9 cellular contexts compared by ENCODE assay signal in the genomic region with DNA sequence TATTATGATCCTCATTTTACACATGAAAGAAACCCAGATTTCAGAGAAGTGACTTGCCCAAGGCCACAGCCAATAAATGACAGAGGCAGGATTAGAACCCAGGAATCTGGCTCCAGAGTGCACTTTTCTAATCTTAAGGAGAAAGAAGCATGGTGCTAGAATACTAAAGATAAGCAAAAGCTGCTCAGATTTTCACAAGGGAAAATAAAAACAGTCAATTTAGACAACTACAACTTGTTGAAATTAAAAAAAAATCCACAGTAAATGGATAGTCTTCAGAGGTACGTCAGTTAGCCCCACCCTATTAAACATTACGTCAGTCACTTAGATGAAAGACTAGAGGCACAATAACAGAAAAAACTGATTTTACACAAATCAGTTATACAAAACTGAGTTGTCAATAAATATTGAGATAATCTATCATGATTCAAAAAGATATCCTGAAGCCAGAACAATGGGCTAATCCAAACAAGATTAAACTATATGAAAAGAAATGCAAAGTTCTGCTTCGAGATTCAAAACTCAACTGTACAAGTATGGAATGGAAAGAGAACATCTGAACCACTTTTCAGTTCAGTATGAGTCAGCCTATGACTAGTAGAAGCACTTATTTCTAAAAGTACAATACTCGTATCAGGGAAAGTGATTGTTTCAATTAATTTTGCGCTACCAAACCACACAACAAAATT. TPM values are rescaled to one million over a fixed set of nuclear protein-coding genes. Genes with fewer than 3 reads are reported as not detected.
DNase-seq lines count a peak whose midpoint lies in the region; ATAC-seq and TF ChIP-seq lines count a peak whose summit lies in the region.
"Had no signal": no experiment of that assay in that cellular context is flagged by ENCODE, and none has a peak within 500 bp of the region (broad histone marks: within the 10 kb centered on the region; RNA-seq: fewer than 3 reads in every experiment).

No MANE protein-coding gene starts in this region.

- no peaks in the 10 kb centered on the region for H3K36me3 Mint-ChIP-seq in glutamatergic neuron (ENCODE audit: unreplicated experiment)

- no peak for TF ChIP-seq CTCF in glutamatergic neuron (IDR thresholded peaks at IDR 0.05; ENCODE audit: partially characterized antibody, unreplicated experiment)

- H3K4me1 ChIP-seq in skeletal muscle tissue (ENCODE audit: control insufficient read depth in 3 of 3, insufficient read depth in 3 of 3, low read length in 3 of 3) = peaks cover 27 to 47% (median 41%) of the 10 kb centered on the region in 3 donors

- H3K36me3 ChIP-seq in skeletal muscle tissue (ENCODE audit: control insufficient read depth in 3 of 3, insufficient read depth in 3 of 3, low read length in 3 of 3) = peaks cover 0 to 3% (median 0%) of the 10 kb centered on the region in 3 donors
- H3K36me3 ChIP-seq: neutrophil had no signal

- ATAC-seq in GM18502 (IDR thresholded peaks at IDR 0.05; ENCODE audit: poor library complexity, unreplicated experiment) (peak; percentile 86), HG02571 (IDR thresholded peaks at IDR 0.05; ENCODE audit: unreplicated experiment) (peak; percentile 79)

- H3K4me1 Mint-ChIP-seq in glutamatergic neuron (ENCODE audit: low read depth, unreplicated experiment) = peaks cover 3% of the 10 kb centered on the region

- H3K9me3 Mint-ChIP-seq in glutamatergic neuron (ENCODE audit: unreplicated experiment) = no peaks in the 10 kb centered on the region

- no peaks in the 10 kb centered on the region for H3K27me3 ChIP-seq in skeletal muscle tissue (ENCODE audit: control insufficient read depth in 3 of 3, insufficient read depth in 3 of 3, low read length in 3 of 3)
- H3K27me3 ChIP-seq: neutrophil had no signal

- no peak overlapping the region for H3K4me3 Mint-ChIP-seq in glutamatergic neuron (ENCODE audit: unreplicated experiment)

- no peak overlapping the region for H3K27ac Mint-ChIP-seq in glutamatergic neuron (ENCODE audit: unreplicated experiment)

- H3K9me3 ChIP-seq in skeletal muscle tissue (ENCODE audit: control insufficient read depth in 3 of 3, low read length in 3 of 3) = no peaks in the 10 kb centered on the region
- H3K9me3 ChIP-seq: neutrophil had no signal

- peak overlapping the region; percentile 59 for H3K27ac ChIP-seq in skeletal muscle tissue (ENCODE audit: low read depth, low read length)
- H3K27ac ChIP-seq: neutrophil had no signal

- H3K27me3 Mint-ChIP-seq in glutamatergic neuron (ENCODE audit: unreplicated experiment) = no peaks in the 10 kb centered on the region

- H3K4me3 ChIP-seq in skeletal muscle tissue (ENCODE audit: low read length in 3 of 3) = no peak overlapping the region

- H3K9ac ChIP-seq in skeletal muscle tissue (ENCODE audit: low read depth in 1 of 3, low read length in 3 of 3) = peak overlapping the region in 2 of 3 donors; percentile 5 to 36

- peak; percentile 77 for DNase-seq in RPMI7951 (ENCODE audit: low read depth)
- DNase-seq in fibroblast of gingiva (ENCODE audit: low read depth) = peak; percentile 37
- DNase-seq in SIG-M5 treated with dmso at 0.1 percent for 504 hours (lab: John Stamatoyannopoulos, UW; ENCODE audit: unreplicated experiment) = no peak
- no peak for DNase-seq in stimulated activated CD4-positive, alpha-beta T cell treated with anti-CD3 and anti-CD28 coated beads, Interleukin-2, amount 100 ng/mL, for 48 hours
- DNase-seq in glutamatergic neuron = no peak

RNA-seq across cellular contexts. Expression of a gene that starts 9.3 kb away (rescaled TPM):
- 47.6 and 49.4 TPM in 2 replicates for total RNA-seq in RPMI7951 (2014; rRNA removed; shearing (Covaris generic))
- total RNA-seq in skeletal muscle tissue = 62.6 TPM
- total RNA-seq in glutamatergic neuron (ENCODE audit: unreplicated experiment) = 26.5 TPM

RNA-seq across cellular contexts. Expression of a gene that starts 56.6 kb away (rescaled TPM):
- total RNA-seq in RPMI7951 (2014; rRNA removed; shearing (Covaris generic)) = not detected in 2 replicates
- total RNA-seq in skeletal muscle tissue (1.0 TPM), glutamatergic neuron (ENCODE audit: unreplicated experiment) (4.4 TPM)

Comparison
In these comparisons a context has a peak if more than half of its experiments do, and no peak if none do; other contexts are left out.
1. DNase-seq: peak in RPMI7951 (single experiment) and fibroblast of gingiva (single experiment); none in SIG-M5 treated with dmso at 0.1 percent for 504 hours (single experiment), stimulated activated CD4-positive, alpha-beta T cell treated with anti-CD3 and anti-CD28 coated beads, Interleukin-2, amount 100 ng/mL, for 48 hours (0 of 2) and glutamatergic neuron (single experiment).